9 cellular contexts compared by ENCODE assay signal in the genomic region with DNA sequence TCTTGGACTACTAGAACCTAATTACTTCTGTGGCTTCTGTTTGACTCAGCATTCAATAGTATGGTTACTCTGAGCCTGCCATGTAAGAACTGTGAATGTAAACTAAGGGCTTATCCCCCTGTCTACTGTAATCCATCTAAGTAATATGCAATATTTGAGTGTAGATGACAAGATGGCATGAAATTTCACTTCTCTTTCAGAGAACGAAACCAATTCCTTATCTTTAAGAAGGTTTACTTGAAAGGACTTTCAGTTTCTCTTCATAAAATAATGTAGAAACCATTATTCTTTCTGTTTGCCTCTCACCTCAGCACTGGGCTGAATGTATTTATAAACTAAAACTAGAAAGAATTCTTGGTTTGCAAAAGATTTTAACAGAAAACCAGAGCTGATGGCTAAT.
DNase-seq lines count a peak whose midpoint lies in the region; ATAC-seq, FAIRE-seq and TF ChIP-seq lines count a peak whose summit lies in the region.
"Had no signal": no experiment of that assay in that cellular context is flagged by ENCODE, and none has a peak within 500 bp of the region (broad histone marks: within the 10 kb centered on the region; RNA-seq: fewer than 3 reads in every experiment).

No MANE protein-coding gene starts in this region.

- peak; percentile 14 for DNase-seq in NOMO-1 treated with dmso at 0.1 percent for 144 hours (lab: John Stamatoyannopoulos, UW; ENCODE audit: unreplicated experiment)
- DNase-seq in natural killer cell: no peak
- DNase-seq in GM23248: no peak
- no peak for DNase-seq in left lobe of liver (ENCODE audit: low spot score)
- no peak for DNase-seq in HepG2 (ENCODE audit: low spot score)
- no peak for DNase-seq in ascending aorta (ENCODE audit: low spot score in 2 of 2)

- WGBS in GM23248 (ENCODE audit: low coverage in 1 of 2, low lambda C conversion rate in 2 of 2, missing lambda C conversion rate in 2 of 2), 2 experiments: 51 to 70% methylated on average over 1 of the region's 1 CpG
- 0% methylated on average over 1 of the region's 1 CpG for WGBS in HepG2 (ENCODE audit: low lambda C conversion rate)

- no peaks in the 10 kb centered on the region for H3K9me3 Mint-ChIP-seq in natural killer cell

- no peaks in the 10 kb centered on the region for H3K27me3 Mint-ChIP-seq in natural killer cell (ENCODE audit: low read depth in 2 of 2)

- no peaks in the 10 kb centered on the region for H3K9me3 ChIP-seq in GM23248 (ENCODE audit: low read depth)
- H3K9me3 ChIP-seq in HepG2 (ENCODE audit: low read length): no peaks in the 10 kb centered on the region
- no peaks in the 10 kb centered on the region for H3K9me3 ChIP-seq in ascending aorta

- H3F3A ChIP-seq in GM23248 (ENCODE audit: insufficient read depth): 0 out of 2 replicates have a peak, but pooled peaks cover 4% of the 10 kb centered on the region

- intact Hi-C loops in natural killer cell (cut with micrococcal nuclease) (no loop called here), HepG2 (cut with micrococcal nuclease; ENCODE audit: unreplicated experiment) (no loop called here), ascending aorta (cut with DNase I) (no loop called here)

- in situ Hi-C loops in GM23248 (cut with MboI): no loop called here
- in situ Hi-C loops in HepG2 (cut with HindIII; ENCODE audit: extremely low pct_ligation_motif_present, low pct_unique_long_range_greater_than_20kb): no loop called here

- TF ChIP-seq RAD21 in HepG2 (CRISPR knock-in tag; IDR thresholded peaks at IDR 0.05): no peak

- H3K4me2 ChIP-seq in GM23248 (ENCODE audit: unreplicated experiment) (no peak overlapping the region), HepG2 (ENCODE audit: low read depth, low read length) (no peak overlapping the region)

- H3K4me3 ChIP-seq in GM23248: no peak overlapping the region
- H3K4me3 ChIP-seq in HepG2 (replicated peaks in 1 of 3; ENCODE audit: insufficient read depth in 1 of 3, low read depth in 2 of 3, low read length in 3 of 3): no peak overlapping the region
- no peak overlapping the region for H3K4me3 ChIP-seq in ascending aorta
- H3K4me3 ChIP-seq: K562 had no signal

- H3K36me3 ChIP-seq in GM23248 (ENCODE audit: low read depth) (no peaks in the 10 kb centered on the region), HepG2 (replicated peaks in 1 of 2; ENCODE audit: control insufficient read depth in 1 of 2, insufficient read depth in 2 of 2, low read length in 2 of 2) (no peaks in the 10 kb centered on the region), ascending aorta (no peaks in the 10 kb centered on the region)

- ATAC-seq in GM18909 (IDR thresholded peaks at IDR 0.05; ENCODE audit: poor library complexity, unreplicated experiment) (peak; percentile 87), HG02763 (IDR thresholded peaks at IDR 0.05; ENCODE audit: unreplicated experiment) (peak; percentile 75), natural killer cell (peak; percentile 67 to 80 (median 68)), left lobe of liver (no peak), HepG2 (no peak)
- ATAC-seq: K562 had no signal

- H3K27ac Mint-ChIP-seq in natural killer cell: peak overlapping the region; percentile 92 to 96

- H3K27ac ChIP-seq in GM23248 (no peak overlapping the region), HepG2 (ENCODE audit: extremely low read length, insufficient read depth, low read length) (no peak overlapping the region), ascending aorta (no peak overlapping the region)

- H3K9ac ChIP-seq in GM23248 (no peak overlapping the region), HepG2 (ENCODE audit: insufficient read depth, low read depth, low read length) (no peak overlapping the region)

- TF ChIP-seq EP300 in HepG2 (IDR thresholded peaks at IDR 0.05; ENCODE audit: low read depth in 2 of 2, low read length in 2 of 2): no peak
- TF ChIP-seq EP300 in HepG2 (CRISPR knock-in tag; IDR thresholded peaks at IDR 0.05; ENCODE audit: borderline replicate concordance): no peak

- POLR2A ChIA-PET in HepG2 (lab: Yijun Ruan, JAX): no interaction called here

- TF ChIP-seq CTCF in natural killer cell (IDR thresholded peaks at IDR 0.05) (no peak), HepG2 (CRISPR knock-in tag; IDR thresholded peaks at IDR 0.05) (no peak), ascending aorta (IDR thresholded peaks at IDR 0.05) (no peak)

- FAIRE-seq in HepG2 (lab: Jason Lieb, UNC): no peak
- FAIRE-seq: K562 had no signal

- H2AFZ ChIP-seq in GM23248: no peak overlapping the region
- no peak overlapping the region for H2AFZ ChIP-seq in HepG2 (ENCODE audit: low read length)

- H3K9me2 ChIP-seq in GM23248 (ENCODE audit: insufficient read depth): no peaks in the 10 kb centered on the region

- peaks cover 17 to 21% of the 10 kb centered on the region in 2 donors for H3K4me1 Mint-ChIP-seq in natural killer cell

- no peaks in the 10 kb centered on the region for H3K36me3 Mint-ChIP-seq in natural killer cell

- TF ChIP-seq POLR2A in HepG2 (IDR thresholded peaks at IDR 0.05; ENCODE audit: insufficient read depth in 1 of 2, low read depth in 2 of 2, low read length in 2 of 2): no peak

- H3K27me3 ChIP-seq in GM23248 (replicated peaks; ENCODE audit: insufficient read depth) (no peaks in the 10 kb centered on the region), HepG2 (ENCODE audit: control insufficient read depth in 1 of 2, insufficient read depth in 2 of 2, low read length in 2 of 2) (no peaks in the 10 kb centered on the region), ascending aorta (no peaks in the 10 kb centered on the region)

- no TSS peak for BruUV-seq in HepG2 (replicated peaks; lab: Mats Ljungman, UMichigan)

- no peaks in the 10 kb centered on the region for H4K20me1 ChIP-seq in GM23248 (ENCODE audit: insufficient read depth)
- H4K20me1 ChIP-seq in HepG2 (ENCODE audit: insufficient read depth, low read length): no peaks in the 10 kb centered on the region

- H3K79me2 ChIP-seq in GM23248 (ENCODE audit: insufficient read depth) (no peaks in the 10 kb centered on the region), HepG2 (ENCODE audit: insufficient read depth, low read length) (no peaks in the 10 kb centered on the region)

- CTCF ChIA-PET in HepG2 (lab: Yijun Ruan, JAX; ENCODE audit: low intra/inter-chr PET ratio, low total read pairs): no interaction called here

- H3K4me3 Mint-ChIP-seq in natural killer cell: peak overlapping the region; percentile 92

- H3K4me1 ChIP-seq in GM23248 (ENCODE audit: insufficient read depth) (peaks cover 20% of the 10 kb centered on the region), HepG2 (ENCODE audit: insufficient read depth, low read length) (no peaks in the 10 kb centered on the region), ascending aorta (peaks cover 0 to 11% of the 10 kb centered on the region in 2 donors)

TF ChIP-seq in HepG2, 621 proteins besides CTCF, POLR2A, EP300 and RAD21 (continues in another document):
- TF ChIP-seq GLI4 (CRISPR knock-in tag; IDR thresholded peaks at IDR 0.05; ENCODE audit: borderline replicate concordance) (no peak), ZUFSP (CRISPR knock-in tag; IDR thresholded peaks at IDR 0.05; ENCODE audit: borderline replicate concordance) (no peak), ZBTB49 (CRISPR knock-in tag; IDR thresholded peaks at IDR 0.05; ENCODE audit: borderline replicate concordance) (no peak), ISX (CRISPR knock-in tag; conservative IDR thresholded peaks at IDR 0.05) (no peak), JUND (CRISPR knock-in tag; IDR thresholded peaks at IDR 0.05) (no peak), ZKSCAN8 (CRISPR knock-in tag; IDR thresholded peaks at IDR 0.05; ENCODE audit: borderline replicate concordance) (no peak), IRX3 (CRISPR knock-in tag; IDR thresholded peaks at IDR 0.05; ENCODE audit: borderline replicate concordance, low read depth) (no peak), HCFC1 (IDR thresholded peaks at IDR 0.05; ENCODE audit: low read depth, low read length) (no peak)

Comparison
In these comparisons a context has a peak if more than half of its experiments do, and no peak if none do; other contexts are left out.
1. ATAC-seq: peak in GM18909 (single experiment), HG02763 (single experiment) and natural killer cell (3 of 3); none in left lobe of liver (single experiment) and HepG2 (single experiment).